In genomic region chr11:12043959-12044772, GRCh38 we compare ENCODE assay signal across 8 cellular contexts. TPM values are rescaled to one million over a fixed set of nuclear protein-coding genes. Genes with fewer than 3 reads are reported as not detected.
DNase-seq lines count a peak whose midpoint lies in the region; ATAC-seq and TF ChIP-seq lines count a peak whose summit lies in the region.

No MANE protein-coding gene starts in this region.

- no peaks in the 10 kb centered on the region for H4K20me1 ChIP-seq in hepatocyte (ENCODE audit: insufficient read depth, poor library complexity, severe bottlenecking)

- H3K27ac ChIP-seq in hepatocyte, result peak overlapping the region; percentile 83

- H3K36me3 ChIP-seq in hepatocyte (replicated peaks; ENCODE audit: insufficient read depth, low read depth), result no peaks in the 10 kb centered on the region

- in situ Hi-C loops in astrocyte of the spinal cord (cut with HindIII; ENCODE audit: low sequenced_read_pairs), result no loop called here

- 12% methylated on average over 13 of the region's 13 CpGs for WGBS in hepatocyte (ENCODE audit: low lambda C conversion rate, missing lambda C conversion rate)

- ATAC-seq in GM21786 (IDR thresholded peaks at IDR 0.05; ENCODE audit: unreplicated experiment), result peak; percentile 69
- ATAC-seq in sciatic nerve, result peak; percentile 93
- ATAC-seq in GM18873 (IDR thresholded peaks at IDR 0.05; ENCODE audit: low FRiP score, unreplicated experiment), result no peak

- H3K4me2 ChIP-seq in hepatocyte, result peak overlapping the region; percentile 32

- DNase-seq in DMS114 treated with DMSO at 0.1 percent for 48 hours (lab: John Stamatoyannopoulos, UW; ENCODE audit: unreplicated experiment) (peak; percentile 13), NAMALWA (ENCODE audit: low spot score) (peak; percentile 73), T-helper 2 cell (peak in 4 of 5 experiments; percentile 33 to 56 (median 38)), astrocyte of the spinal cord (ENCODE audit: low read depth, low spot score) (peak; percentile 97), hepatocyte (ENCODE audit: low spot score) (peak; percentile 90), sciatic nerve (ENCODE audit: low spot score) (peak; percentile 89)

- peaks cover 9% of the 10 kb centered on the region for H3K4me1 ChIP-seq in hepatocyte (ENCODE audit: insufficient read depth)

- H3K9me3 ChIP-seq in hepatocyte (ENCODE audit: low read depth), result no peaks in the 10 kb centered on the region

- intact Hi-C loops in sciatic nerve (cut with DNase I), result loop anchor here (10.0 kb wide), 2 partner anchors 109 to 249 kb away; no protein-coding TSS in a partner anchor

- no peak overlapping the region for H3K4me3 ChIP-seq in astrocyte of the spinal cord (ENCODE audit: low read depth, low read length)
- no peak overlapping the region for H3K4me3 ChIP-seq in hepatocyte

- H3K27me3 ChIP-seq in hepatocyte, result no peaks in the 10 kb centered on the region

- no peaks in the 10 kb centered on the region for H3K79me2 ChIP-seq in hepatocyte

- no peak overlapping the region for H2AFZ ChIP-seq in hepatocyte

- TF ChIP-seq CTCF in astrocyte of the spinal cord (IDR thresholded peaks at IDR 0.05; ENCODE audit: low read depth, low read length), result peak; percentile 76
- TF ChIP-seq CTCF in hepatocyte (IDR thresholded peaks at IDR 0.05; ENCODE audit: poor library complexity), result peak; percentile 98

- H3K9me2 ChIP-seq in hepatocyte (replicated peaks; ENCODE audit: insufficient read depth), result no peaks in the 10 kb centered on the region

RNA-seq across cellular contexts. Expression of gene DKK3, which starts 35.7 kb away (rescaled TPM):
- total RNA-seq in hepatocyte, result 66.6 and 71.3 TPM in 2 replicates
- polyA plus RNA-seq in hepatocyte, result 64.3 and 66.0 TPM in 2 replicates
- total RNA-seq in sciatic nerve, result 201 TPM

Comparison
In these comparisons a context has a peak if more than half of its experiments do, and no peak if none do; other contexts are left out.
1. DNase-seq: peak in every context shown above with its lines; median percentile 97 in astrocyte of the spinal cord; 90 in hepatocyte; 89 in sciatic nerve; 73 in NAMALWA; 38 in T-helper 2 cell; 13 in DMS114 treated with DMSO at 0.1 percent for 48 hours.